1 cellular context compared by ENCODE assay signal in the genomic region with DNA sequence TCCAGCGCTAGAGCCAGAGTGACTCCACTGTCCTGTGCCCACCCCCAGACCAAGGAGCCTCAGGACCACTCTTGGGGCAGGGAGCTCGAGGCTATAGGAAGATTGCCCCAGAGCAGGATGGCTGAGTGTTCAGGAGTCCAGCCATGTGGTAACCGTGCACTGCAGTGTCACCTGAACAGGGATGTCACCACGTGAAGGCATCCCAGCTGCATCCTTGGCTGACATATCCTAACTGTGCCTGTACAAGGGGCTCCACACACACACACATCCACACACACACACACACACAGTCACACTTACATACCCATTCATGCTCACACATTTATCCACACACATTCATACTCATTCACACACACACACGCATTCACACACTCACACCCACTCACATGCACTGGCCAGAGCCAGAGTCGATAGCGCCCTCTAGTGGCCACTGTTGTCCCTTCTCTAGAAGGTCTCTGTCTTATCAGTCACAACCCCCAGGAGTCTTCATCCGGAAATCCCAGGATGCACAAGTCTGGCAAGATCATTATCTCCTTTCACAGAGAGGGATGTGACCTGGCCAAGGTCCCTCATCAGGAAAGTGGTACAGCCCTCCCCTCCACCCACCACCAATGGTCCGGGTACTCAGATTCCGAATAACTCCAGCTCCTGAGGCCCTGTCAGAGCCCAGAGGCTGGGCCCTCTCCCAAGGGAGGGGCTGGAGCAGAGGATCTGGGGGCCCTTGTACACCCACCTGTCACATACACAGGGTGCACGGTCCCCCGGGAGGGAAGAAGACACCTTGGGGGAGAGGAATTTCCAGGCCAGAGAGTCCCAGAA.
TF ChIP-seq lines count a peak whose summit lies in the region.

No MANE protein-coding gene starts in this region.

TF ChIP-seq in GM12878, 131 proteins besides CTCF, POLR2A, EP300 and RAD21 (continued from another document and continues in another):
- TF ChIP-seq, protein P1, sequence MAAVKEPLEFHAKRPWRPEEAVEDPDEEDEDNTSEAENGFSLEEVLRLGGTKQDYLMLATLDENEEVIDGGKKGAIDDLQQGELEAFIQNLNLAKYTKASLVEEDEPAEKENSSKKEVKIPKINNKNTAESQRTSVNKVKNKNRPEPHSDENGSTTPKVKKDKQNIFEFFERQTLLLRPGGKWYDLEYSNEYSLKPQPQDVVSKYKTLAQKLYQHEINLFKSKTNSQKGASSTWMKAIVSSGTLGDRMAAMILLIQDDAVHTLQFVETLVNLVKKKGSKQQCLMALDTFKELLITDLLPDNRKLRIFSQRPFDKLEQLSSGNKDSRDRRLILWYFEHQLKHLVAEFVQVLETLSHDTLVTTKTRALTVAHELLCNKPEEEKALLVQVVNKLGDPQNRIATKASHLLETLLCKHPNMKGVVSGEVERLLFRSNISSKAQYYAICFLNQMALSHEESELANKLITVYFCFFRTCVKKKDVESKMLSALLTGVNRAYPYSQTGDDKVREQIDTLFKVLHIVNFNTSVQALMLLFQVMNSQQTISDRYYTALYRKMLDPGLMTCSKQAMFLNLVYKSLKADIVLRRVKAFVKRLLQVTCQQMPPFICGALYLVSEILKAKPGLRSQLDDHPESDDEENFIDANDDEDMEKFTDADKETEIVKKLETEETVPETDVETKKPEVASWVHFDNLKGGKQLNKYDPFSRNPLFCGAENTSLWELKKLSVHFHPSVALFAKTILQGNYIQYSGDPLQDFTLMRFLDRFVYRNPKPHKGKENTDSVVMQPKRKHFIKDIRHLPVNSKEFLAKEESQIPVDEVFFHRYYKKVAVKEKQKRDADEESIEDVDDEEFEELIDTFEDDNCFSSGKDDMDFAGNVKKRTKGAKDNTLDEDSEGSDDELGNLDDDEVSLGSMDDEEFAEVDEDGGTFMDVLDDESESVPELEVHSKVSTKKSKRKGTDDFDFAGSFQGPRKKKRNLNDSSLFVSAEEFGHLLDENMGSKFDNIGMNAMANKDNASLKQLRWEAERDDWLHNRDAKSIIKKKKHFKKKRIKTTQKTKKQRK (IDR thresholded peaks at IDR 0.05; ENCODE audit: low read depth, low read length): no peak
- TF ChIP-seq, protein P2, sequence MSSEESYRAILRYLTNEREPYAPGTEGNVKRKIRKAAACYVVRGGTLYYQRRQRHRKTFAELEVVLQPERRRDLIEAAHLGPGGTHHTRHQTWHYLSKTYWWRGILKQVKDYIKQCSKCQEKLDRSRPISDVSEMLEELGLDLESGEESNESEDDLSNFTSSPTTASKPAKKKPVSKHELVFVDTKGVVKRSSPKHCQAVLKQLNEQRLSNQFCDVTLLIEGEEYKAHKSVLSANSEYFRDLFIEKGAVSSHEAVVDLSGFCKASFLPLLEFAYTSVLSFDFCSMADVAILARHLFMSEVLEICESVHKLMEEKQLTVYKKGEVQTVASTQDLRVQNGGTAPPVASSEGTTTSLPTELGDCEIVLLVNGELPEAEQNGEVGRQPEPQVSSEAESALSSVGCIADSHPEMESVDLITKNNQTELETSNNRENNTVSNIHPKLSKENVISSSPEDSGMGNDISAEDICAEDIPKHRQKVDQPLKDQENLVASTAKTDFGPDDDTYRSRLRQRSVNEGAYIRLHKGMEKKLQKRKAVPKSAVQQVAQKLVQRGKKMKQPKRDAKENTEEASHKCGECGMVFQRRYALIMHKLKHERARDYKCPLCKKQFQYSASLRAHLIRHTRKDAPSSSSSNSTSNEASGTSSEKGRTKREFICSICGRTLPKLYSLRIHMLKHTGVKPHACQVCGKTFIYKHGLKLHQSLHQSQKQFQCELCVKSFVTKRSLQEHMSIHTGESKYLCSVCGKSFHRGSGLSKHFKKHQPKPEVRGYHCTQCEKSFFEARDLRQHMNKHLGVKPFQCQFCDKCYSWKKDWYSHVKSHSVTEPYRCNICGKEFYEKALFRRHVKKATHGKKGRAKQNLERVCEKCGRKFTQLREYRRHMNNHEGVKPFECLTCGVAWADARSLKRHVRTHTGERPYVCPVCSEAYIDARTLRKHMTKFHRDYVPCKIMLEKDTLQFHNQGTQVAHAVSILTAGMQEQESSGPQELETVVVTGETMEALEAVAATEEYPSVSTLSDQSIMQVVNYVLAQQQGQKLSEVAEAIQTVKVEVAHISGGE (CRISPR knock-in tag; IDR thresholded peaks at IDR 0.05): no peak
- no peak for TF ChIP-seq HDAC6 (IDR thresholded peaks at IDR 0.05; ENCODE audit: unreplicated experiment)
- no peak for TF ChIP-seq BCL11A (IDR thresholded peaks at IDR 0.05; ENCODE audit: low read depth, low read length)
- no peak for TF ChIP-seq SMAD1 (IDR thresholded peaks at IDR 0.05; ENCODE audit: low read depth, partially characterized antibody)
- no peak for TF ChIP-seq NR2C1 (IDR thresholded peaks at IDR 0.05)
- TF ChIP-seq KDM1A (IDR thresholded peaks at IDR 0.05; ENCODE audit: borderline replicate concordance): no peak
- TF ChIP-seq SIX5 (IDR thresholded peaks at IDR 0.05; ENCODE audit: low read depth, low read length, severe bottlenecking): no peak
- TF ChIP-seq TARDBP (IDR thresholded peaks at IDR 0.05; ENCODE audit: borderline replicate concordance): no peak
- TF ChIP-seq CREB1 (IDR thresholded peaks at IDR 0.05; ENCODE audit: low read depth): no peak
- TF ChIP-seq RELA (IDR thresholded peaks at IDR 0.05; ENCODE audit: borderline replicate concordance, partially characterized antibody): no peak
- peak; percentile 99 for TF ChIP-seq NBN (IDR thresholded peaks at IDR 0.05)
- TF ChIP-seq, protein P3, sequence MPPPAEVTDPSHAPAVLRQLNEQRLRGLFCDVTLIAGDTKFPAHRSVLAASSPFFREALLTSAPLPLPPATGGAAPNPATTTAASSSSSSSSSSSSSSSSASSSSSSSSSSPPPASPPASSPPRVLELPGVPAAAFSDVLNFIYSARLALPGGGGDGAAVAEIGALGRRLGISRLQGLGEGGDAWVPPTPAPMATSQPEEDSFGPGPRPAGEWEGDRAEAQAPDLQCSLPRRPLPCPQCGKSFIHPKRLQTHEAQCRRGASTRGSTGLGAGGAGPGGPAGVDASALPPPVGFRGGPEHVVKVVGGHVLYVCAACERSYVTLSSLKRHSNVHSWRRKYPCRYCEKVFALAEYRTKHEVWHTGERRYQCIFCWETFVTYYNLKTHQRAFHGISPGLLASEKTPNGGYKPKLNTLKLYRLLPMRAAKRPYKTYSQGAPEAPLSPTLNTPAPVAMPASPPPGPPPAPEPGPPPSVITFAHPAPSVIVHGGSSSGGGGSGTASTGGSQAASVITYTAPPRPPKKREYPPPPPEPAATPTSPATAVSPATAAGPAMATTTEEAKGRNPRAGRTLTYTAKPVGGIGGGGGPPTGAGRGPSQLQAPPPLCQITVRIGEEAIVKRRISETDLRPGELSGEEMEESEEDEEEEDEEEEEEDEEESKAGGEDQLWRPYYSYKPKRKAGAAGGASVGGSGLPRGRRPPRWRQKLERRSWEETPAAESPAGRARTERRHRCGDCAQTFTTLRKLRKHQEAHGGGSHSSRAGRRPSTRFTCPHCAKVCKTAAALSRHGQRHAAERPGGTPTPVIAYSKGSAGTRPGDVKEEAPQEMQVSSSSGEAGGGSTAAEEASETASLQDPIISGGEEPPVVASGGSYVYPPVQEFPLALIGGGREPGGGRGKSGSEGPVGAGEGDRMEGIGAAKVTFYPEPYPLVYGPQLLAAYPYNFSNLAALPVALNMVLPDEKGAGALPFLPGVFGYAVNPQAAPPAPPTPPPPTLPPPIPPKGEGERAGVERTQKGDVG (CRISPR knock-in tag; IDR thresholded peaks at IDR 0.05): no peak
- TF ChIP-seq FOS (IDR thresholded peaks at IDR 0.05; ENCODE audit: borderline replicate concordance, extremely low read depth, insufficient read length): no peak
- peak; percentile 39; the same call in 1 of the 2 replicates for TF ChIP-seq ZNF207 (IDR thresholded peaks at IDR 0.05; ENCODE audit: borderline replicate concordance)
- TF ChIP-seq ZNF274 (IDR thresholded peaks at IDR 0.05; ENCODE audit: insufficient read depth, insufficient read length): no peak
- TF ChIP-seq, protein P4, sequence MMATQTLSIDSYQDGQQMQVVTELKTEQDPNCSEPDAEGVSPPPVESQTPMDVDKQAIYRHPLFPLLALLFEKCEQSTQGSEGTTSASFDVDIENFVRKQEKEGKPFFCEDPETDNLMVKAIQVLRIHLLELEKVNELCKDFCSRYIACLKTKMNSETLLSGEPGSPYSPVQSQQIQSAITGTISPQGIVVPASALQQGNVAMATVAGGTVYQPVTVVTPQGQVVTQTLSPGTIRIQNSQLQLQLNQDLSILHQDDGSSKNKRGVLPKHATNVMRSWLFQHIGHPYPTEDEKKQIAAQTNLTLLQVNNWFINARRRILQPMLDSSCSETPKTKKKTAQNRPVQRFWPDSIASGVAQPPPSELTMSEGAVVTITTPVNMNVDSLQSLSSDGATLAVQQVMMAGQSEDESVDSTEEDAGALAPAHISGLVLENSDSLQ (IDR thresholded peaks at IDR 0.05): no peak; the same call in 1 of the 2 replicates
- TF ChIP-seq HDGF (IDR thresholded peaks at IDR 0.05): peak; percentile 99
- TF ChIP-seq SPI1 (IDR thresholded peaks at IDR 0.05; ENCODE audit: borderline replicate concordance, insufficient read depth, low read depth, low read length): no peak
- TF ChIP-seq TCF3 (IDR thresholded peaks at IDR 0.05; ENCODE audit: borderline replicate concordance, insufficient read depth, low read depth, low read length): peak; percentile 48; the same call in 1 of the 2 replicates
- TF ChIP-seq CEBPB (IDR thresholded peaks at IDR 0.05; ENCODE audit: borderline replicate concordance in 1 of 2, low read depth in 2 of 2, low read length in 2 of 2): no peak
- TF ChIP-seq POLR2AphosphoS5 (IDR thresholded peaks at IDR 0.05; ENCODE audit: low read length): no peak; the same call in 1 of the 2 replicates
- peak; percentile 61; the same call in 1 of the 2 replicates for TF ChIP-seq RAD51 (IDR thresholded peaks at IDR 0.05)
- TF ChIP-seq, protein P5, sequence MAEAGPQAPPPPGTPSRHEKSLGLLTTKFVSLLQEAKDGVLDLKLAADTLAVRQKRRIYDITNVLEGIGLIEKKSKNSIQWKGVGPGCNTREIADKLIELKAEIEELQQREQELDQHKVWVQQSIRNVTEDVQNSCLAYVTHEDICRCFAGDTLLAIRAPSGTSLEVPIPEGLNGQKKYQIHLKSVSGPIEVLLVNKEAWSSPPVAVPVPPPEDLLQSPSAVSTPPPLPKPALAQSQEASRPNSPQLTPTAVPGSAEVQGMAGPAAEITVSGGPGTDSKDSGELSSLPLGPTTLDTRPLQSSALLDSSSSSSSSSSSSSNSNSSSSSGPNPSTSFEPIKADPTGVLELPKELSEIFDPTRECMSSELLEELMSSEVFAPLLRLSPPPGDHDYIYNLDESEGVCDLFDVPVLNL (IDR thresholded peaks at IDR 0.05; ENCODE audit: low read depth, low read length): no peak
- TF ChIP-seq NRF1 (conservative IDR thresholded peaks at IDR 0.05; ENCODE audit: low read depth, low read length): no peak
- TF ChIP-seq MTA2 (IDR thresholded peaks at IDR 0.05; ENCODE audit: low read depth): peak; percentile 64
- TF ChIP-seq, protein P6, sequence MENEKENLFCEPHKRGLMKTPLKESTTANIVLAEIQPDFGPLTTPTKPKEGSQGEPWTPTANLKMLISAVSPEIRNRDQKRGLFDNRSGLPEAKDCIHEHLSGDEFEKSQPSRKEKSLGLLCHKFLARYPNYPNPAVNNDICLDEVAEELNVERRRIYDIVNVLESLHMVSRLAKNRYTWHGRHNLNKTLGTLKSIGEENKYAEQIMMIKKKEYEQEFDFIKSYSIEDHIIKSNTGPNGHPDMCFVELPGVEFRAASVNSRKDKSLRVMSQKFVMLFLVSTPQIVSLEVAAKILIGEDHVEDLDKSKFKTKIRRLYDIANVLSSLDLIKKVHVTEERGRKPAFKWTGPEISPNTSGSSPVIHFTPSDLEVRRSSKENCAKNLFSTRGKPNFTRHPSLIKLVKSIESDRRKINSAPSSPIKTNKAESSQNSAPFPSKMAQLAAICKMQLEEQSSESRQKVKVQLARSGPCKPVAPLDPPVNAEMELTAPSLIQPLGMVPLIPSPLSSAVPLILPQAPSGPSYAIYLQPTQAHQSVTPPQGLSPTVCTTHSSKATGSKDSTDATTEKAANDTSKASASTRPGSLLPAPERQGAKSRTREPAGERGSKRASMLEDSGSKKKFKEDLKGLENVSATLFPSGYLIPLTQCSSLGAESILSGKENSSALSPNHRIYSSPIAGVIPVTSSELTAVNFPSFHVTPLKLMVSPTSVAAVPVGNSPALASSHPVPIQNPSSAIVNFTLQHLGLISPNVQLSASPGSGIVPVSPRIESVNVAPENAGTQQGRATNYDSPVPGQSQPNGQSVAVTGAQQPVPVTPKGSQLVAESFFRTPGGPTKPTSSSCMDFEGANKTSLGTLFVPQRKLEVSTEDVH (IDR thresholded peaks at IDR 0.05; ENCODE audit: low read depth, partially characterized antibody): no peak
- TF ChIP-seq RFX5 (IDR thresholded peaks at IDR 0.05; ENCODE audit: low read depth, low read length): no peak
- TF ChIP-seq, protein P7, sequence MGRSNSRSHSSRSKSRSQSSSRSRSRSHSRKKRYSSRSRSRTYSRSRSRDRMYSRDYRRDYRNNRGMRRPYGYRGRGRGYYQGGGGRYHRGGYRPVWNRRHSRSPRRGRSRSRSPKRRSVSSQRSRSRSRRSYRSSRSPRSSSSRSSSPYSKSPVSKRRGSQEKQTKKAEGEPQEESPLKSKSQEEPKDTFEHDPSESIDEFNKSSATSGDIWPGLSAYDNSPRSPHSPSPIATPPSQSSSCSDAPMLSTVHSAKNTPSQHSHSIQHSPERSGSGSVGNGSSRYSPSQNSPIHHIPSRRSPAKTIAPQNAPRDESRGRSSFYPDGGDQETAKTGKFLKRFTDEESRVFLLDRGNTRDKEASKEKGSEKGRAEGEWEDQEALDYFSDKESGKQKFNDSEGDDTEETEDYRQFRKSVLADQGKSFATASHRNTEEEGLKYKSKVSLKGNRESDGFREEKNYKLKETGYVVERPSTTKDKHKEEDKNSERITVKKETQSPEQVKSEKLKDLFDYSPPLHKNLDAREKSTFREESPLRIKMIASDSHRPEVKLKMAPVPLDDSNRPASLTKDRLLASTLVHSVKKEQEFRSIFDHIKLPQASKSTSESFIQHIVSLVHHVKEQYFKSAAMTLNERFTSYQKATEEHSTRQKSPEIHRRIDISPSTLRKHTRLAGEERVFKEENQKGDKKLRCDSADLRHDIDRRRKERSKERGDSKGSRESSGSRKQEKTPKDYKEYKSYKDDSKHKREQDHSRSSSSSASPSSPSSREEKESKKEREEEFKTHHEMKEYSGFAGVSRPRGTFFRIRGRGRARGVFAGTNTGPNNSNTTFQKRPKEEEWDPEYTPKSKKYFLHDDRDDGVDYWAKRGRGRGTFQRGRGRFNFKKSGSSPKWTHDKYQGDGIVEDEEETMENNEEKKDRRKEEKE (IDR thresholded peaks at IDR 0.05): no peak
- TF ChIP-seq, protein P8, sequence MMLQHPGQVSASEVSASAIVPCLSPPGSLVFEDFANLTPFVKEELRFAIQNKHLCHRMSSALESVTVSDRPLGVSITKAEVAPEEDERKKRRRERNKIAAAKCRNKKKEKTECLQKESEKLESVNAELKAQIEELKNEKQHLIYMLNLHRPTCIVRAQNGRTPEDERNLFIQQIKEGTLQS (IDR thresholded peaks at IDR 0.05; ENCODE audit: borderline replicate concordance, extremely low read depth, low read depth, low read length): no peak
- no peak for TF ChIP-seq ZSCAN29 (IDR thresholded peaks at IDR 0.05)
- no peak for TF ChIP-seq EZH2 (IDR thresholded peaks at IDR 0.05; ENCODE audit: borderline replicate concordance, control insufficient read depth, low read depth, low read length)
- TF ChIP-seq TBL1XR1 (IDR thresholded peaks at IDR 0.05; ENCODE audit: low read depth, low read length): no peak
- no peak for TF ChIP-seq BMI1 (IDR thresholded peaks at IDR 0.05; ENCODE audit: borderline replicate concordance)
